1 cellular context compared by ENCODE assay signal in the genomic region with DNA sequence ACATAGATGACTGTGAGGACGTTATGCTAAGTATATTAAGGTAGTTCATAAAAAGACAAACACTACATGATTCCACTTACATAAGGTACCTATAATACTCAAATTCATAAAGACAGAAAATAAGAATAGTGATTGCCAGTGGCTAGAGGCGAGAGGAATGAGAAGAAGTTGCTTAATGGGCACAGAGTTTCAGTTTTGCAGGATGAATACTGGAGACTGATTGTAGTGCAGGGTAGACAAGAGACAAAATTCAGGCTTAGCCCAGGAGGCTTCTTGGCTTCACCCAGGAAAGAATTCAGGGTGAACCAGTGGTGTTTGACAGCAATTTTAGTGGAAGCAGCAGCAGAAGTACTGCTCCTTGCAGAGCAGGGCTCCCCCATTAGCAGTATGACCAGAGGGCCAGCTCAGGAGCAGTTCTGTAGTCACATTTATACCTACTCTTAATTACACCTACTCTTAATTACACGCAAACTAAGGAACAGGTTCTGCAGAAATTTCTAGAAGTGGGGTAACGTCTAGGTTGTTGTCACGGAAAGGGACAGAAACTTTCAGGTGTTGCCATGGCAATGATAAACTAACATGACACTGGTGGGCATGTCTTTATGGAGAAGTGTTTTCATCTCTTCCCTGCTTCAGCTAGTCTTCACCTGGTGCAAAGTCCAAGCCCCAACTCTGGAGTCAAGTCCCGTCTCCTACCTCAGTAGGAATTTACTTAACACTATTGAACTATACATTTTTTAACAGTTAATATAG.
TF ChIP-seq lines count a peak whose summit lies in the region.

No MANE protein-coding gene starts in this region.

TF ChIP-seq in K562, 482 proteins besides CTCF, POLR2A, EP300 and RAD21 (continued from another document):
- no peak for TF ChIP-seq ZHX1 (conservative IDR thresholded peaks at IDR 0.05; ENCODE audit: low read length)
